28 cellular contexts compared by ENCODE assay signal in genomic region chr18:6327895-6328623, GRCh38.
DNase-seq lines count a peak whose midpoint lies in the region; ATAC-seq, FAIRE-seq and TF ChIP-seq lines count a peak whose summit lies in the region.
"Had no signal": no experiment of that assay in that cellular context is flagged by ENCODE, and none has a peak within 500 bp of the region (broad histone marks: within the 10 kb centered on the region; RNA-seq: fewer than 3 reads in every experiment).

No MANE protein-coding gene starts in this region.

- DNase-seq in COLO829 (ENCODE audit: low spot score) (peak; percentile 69), body of pancreas (peak in 1 of 4 donors; percentile 48), foreskin keratinocyte (no peak), small intestine (no peak)
- DNase-seq in activated T-cell treated with anti-CD3 and anti-CD28 coated beads, Interleukin-2, amount 50 U/mL, for 72 hours = no peak
- DNase-seq: activated CD4-positive, alpha-beta T cell treated with anti-CD3 and anti-CD28 coated beads for 48 hours; amniotic stem cell; DMS153; KBM-7; left colon; mesendoderm; NCI-H146; NCI-H526 treated with DMSO at 0.1 percent for 48 hours; SJCRH30; stimulated activated CD4-positive, alpha-beta T cell treated with anti-CD3 and anti-CD28 coated beads, Interleukin-4, amount 100 ng/mL, for 4 hours; substantia nigra; T-helper 9 cell; WERI-Rb-1 had no signal

- peaks cover 16% of the 10 kb centered on the region for H3K4me1 ChIP-seq in body of pancreas
- H3K4me1 ChIP-seq in liver (ENCODE audit: control insufficient read depth in 4 of 4, insufficient read depth in 4 of 4, low read length in 3 of 4) = peaks cover 0 to 9% (median 2%) of the 10 kb centered on the region in 4 donors
- no peaks in the 10 kb centered on the region for H3K4me1 ChIP-seq in foreskin keratinocyte
- no peaks in the 10 kb centered on the region for H3K4me1 ChIP-seq in small intestine (ENCODE audit: control insufficient read depth in 2 of 2, insufficient read depth in 1 of 2, low read depth in 1 of 2, low read length in 1 of 2)
- H3K4me1 ChIP-seq: parathyroid adenoma, SJCRH30 had no signal

- no peaks in the 10 kb centered on the region for H3K4me1 Mint-ChIP-seq in activated T-helper 17 cell treated with anti-CD3 and anti-CD28 coated beads, Interleukin-2, amount 50 U/mL, for 72 hours
- no peaks in the 10 kb centered on the region for H3K4me1 Mint-ChIP-seq in activated T-cell treated with anti-CD3 and anti-CD28 coated beads, Interleukin-2, amount 50 U/mL, for 72 hours (ENCODE audit: low read depth)
- H3K4me1 Mint-ChIP-seq: activated naive CD4-positive, alpha-beta T cell treated with anti-CD3 and anti-CD28 coated beads, Interleukin-2, amount 50 U/mL, for 24 hours had no signal

- TF ChIP-seq CTCF in body of pancreas (IDR thresholded peaks at IDR 0.05) (no peak), liver (IDR thresholded peaks at IDR 0.05; ENCODE audit: low read depth, low read length, missing input control) (no peak), foreskin keratinocyte (conservative IDR thresholded peaks at IDR 0.05) (no peak)

- H3K27ac Mint-ChIP-seq in activated T-helper 17 cell treated with anti-CD3 and anti-CD28 coated beads, Interleukin-2, amount 50 U/mL, for 72 hours = no peak overlapping the region
- H3K27ac Mint-ChIP-seq in activated T-cell treated with anti-CD3 and anti-CD28 coated beads, Interleukin-2, amount 50 U/mL, for 72 hours = no peak overlapping the region
- H3K27ac Mint-ChIP-seq: activated naive CD4-positive, alpha-beta T cell treated with anti-CD3 and anti-CD28 coated beads, Interleukin-2, amount 50 U/mL, for 24 hours; type B pancreatic cell had no signal

- H3K27ac ChIP-seq in body of pancreas (peak overlapping the region in 3 of 4 donors; percentile 11 to 67 (median 48)), liver (ENCODE audit: low read depth in 1 of 2, low read length in 2 of 2) (peak overlapping the region in 1 of 2 donors; percentile 1), foreskin keratinocyte (no peak overlapping the region), small intestine (ENCODE audit: low read depth in 1 of 2, low read length in 1 of 2) (no peak overlapping the region)
- H3K27ac ChIP-seq: parathyroid adenoma, SJCRH30, WERI-Rb-1 had no signal

- H3K36me3 Mint-ChIP-seq in activated T-helper 17 cell treated with anti-CD3 and anti-CD28 coated beads, Interleukin-2, amount 50 U/mL, for 72 hours (ENCODE audit: low read depth) = no peaks in the 10 kb centered on the region
- peaks cover 0 to 4% of the 10 kb centered on the region in 2 donors for H3K36me3 Mint-ChIP-seq in activated T-cell treated with anti-CD3 and anti-CD28 coated beads, Interleukin-2, amount 50 U/mL, for 72 hours (ENCODE audit: insufficient read depth in 2 of 2)
- H3K36me3 Mint-ChIP-seq: activated naive CD4-positive, alpha-beta T cell treated with anti-CD3 and anti-CD28 coated beads, Interleukin-2, amount 50 U/mL, for 24 hours; type B pancreatic cell had no signal

- H3K4me3 ChIP-seq in body of pancreas (no peak overlapping the region), liver (ENCODE audit: low read depth in 1 of 3, low read length in 3 of 3) (no peak overlapping the region), small intestine (ENCODE audit: low read depth in 1 of 2, low read length in 2 of 2) (no peak overlapping the region)
- H3K4me3 ChIP-seq: SJCRH30 had no signal

- H3K9me3 ChIP-seq in body of pancreas (peaks cover 0 to 6% (median 0%) of the 10 kb centered on the region in 3 donors), liver (ENCODE audit: control insufficient read depth in 4 of 4, low read length in 3 of 4) (peaks cover 0 to 6% (median 2%) of the 10 kb centered on the region in 4 donors), small intestine (ENCODE audit: control insufficient read depth, low read depth) (peaks cover 2% of the 10 kb centered on the region)
- H3K9me3 ChIP-seq: SJCRH30 had no signal

- ATAC-seq in GM18868 (IDR thresholded peaks at IDR 0.05; ENCODE audit: unreplicated experiment) (peak; percentile 19), body of pancreas (peak; percentile 94), foreskin keratinocyte (no peak)
- no peak for ATAC-seq in activated T-helper 17 cell treated with anti-CD3 and anti-CD28 coated beads, Interleukin-2, amount 50 U/mL, for 72 hours (replicated peaks)
- ATAC-seq in activated T-cell treated with anti-CD3 and anti-CD28 coated beads, Interleukin-2, amount 50 U/mL, for 72 hours (replicated peaks in 1 of 2) = no peak
- ATAC-seq: left colon, sciatic nerve had no signal

- H3K27me3 ChIP-seq in body of pancreas (no peaks in the 10 kb centered on the region), liver (ENCODE audit: control insufficient read depth in 4 of 4, insufficient read depth in 4 of 4, low read length in 3 of 4) (no peaks in the 10 kb centered on the region), foreskin keratinocyte (no peaks in the 10 kb centered on the region), small intestine (ENCODE audit: control insufficient read depth in 2 of 2, insufficient read depth in 2 of 2, low read length in 2 of 2) (no peaks in the 10 kb centered on the region)
- H3K27me3 ChIP-seq: SJCRH30 had no signal

- H3K36me3 ChIP-seq in body of pancreas (replicated peaks in 1 of 2; ENCODE audit: insufficient read depth in 1 of 2, low read depth in 2 of 2) = no peaks in the 10 kb centered on the region
- no peaks in the 10 kb centered on the region for H3K36me3 ChIP-seq in liver (ENCODE audit: control insufficient read depth in 4 of 4, insufficient read depth in 3 of 4, low read depth in 1 of 4, low read length in 3 of 4)
- H3K36me3 ChIP-seq in small intestine (ENCODE audit: control insufficient read depth in 2 of 2, insufficient read depth in 2 of 2, low read length in 2 of 2) = no peaks in the 10 kb centered on the region
- H3K36me3 ChIP-seq: SJCRH30, WERI-Rb-1 had no signal

- H3K27me3 Mint-ChIP-seq in activated T-helper 17 cell treated with anti-CD3 and anti-CD28 coated beads, Interleukin-2, amount 50 U/mL, for 72 hours = no peaks in the 10 kb centered on the region
- H3K27me3 Mint-ChIP-seq in activated T-cell treated with anti-CD3 and anti-CD28 coated beads, Interleukin-2, amount 50 U/mL, for 72 hours (ENCODE audit: low read depth) = no peaks in the 10 kb centered on the region
- H3K27me3 Mint-ChIP-seq: activated naive CD4-positive, alpha-beta T cell treated with anti-CD3 and anti-CD28 coated beads, Interleukin-2, amount 50 U/mL, for 24 hours; type B pancreatic cell had no signal

- FAIRE-seq in small intestine (lab: Jason Lieb, UNC) = no peak
- FAIRE-seq: GM12891, H54, RCC 7860 had no signal

- WGBS in body of pancreas, 2 donors = 46 to 51% methylated on average over 2 of the region's 2 CpGs
- 68% methylated on average over 2 of the region's 2 CpGs for WGBS in liver
- WGBS in small intestine, 3 donors = 60 to 78% (median 76%) methylated on average over 2 of the region's 2 CpGs

- no peak overlapping the region for H3K9ac ChIP-seq in liver (ENCODE audit: low read depth in 1 of 2, low read length in 2 of 2)
- H3K9ac ChIP-seq: parathyroid adenoma had no signal

- no peak overlapping the region for H3K4me3 Mint-ChIP-seq in activated T-helper 17 cell treated with anti-CD3 and anti-CD28 coated beads, Interleukin-2, amount 50 U/mL, for 72 hours
- no peak overlapping the region for H3K4me3 Mint-ChIP-seq in activated T-cell treated with anti-CD3 and anti-CD28 coated beads, Interleukin-2, amount 50 U/mL, for 72 hours
- H3K4me3 Mint-ChIP-seq: activated naive CD4-positive, alpha-beta T cell treated with anti-CD3 and anti-CD28 coated beads, Interleukin-2, amount 50 U/mL, for 24 hours; type B pancreatic cell had no signal

- peaks cover 23% of the 10 kb centered on the region for H3K9me3 Mint-ChIP-seq in activated T-helper 17 cell treated with anti-CD3 and anti-CD28 coated beads, Interleukin-2, amount 50 U/mL, for 72 hours
- peaks cover 8 to 14% of the 10 kb centered on the region in 2 donors for H3K9me3 Mint-ChIP-seq in activated T-cell treated with anti-CD3 and anti-CD28 coated beads, Interleukin-2, amount 50 U/mL, for 72 hours

- TF ChIP-seq POLR2A in body of pancreas (IDR thresholded peaks at IDR 0.05) = no peak

- intact Hi-C loops in body of pancreas (cut with DNase I) = no loop called here

- TF ChIP-seq RAD21 in liver (IDR thresholded peaks at IDR 0.05) = no peak

TF ChIP-seq in liver, 16 proteins besides CTCF, POLR2A, EP300 and RAD21:
- TF ChIP-seq HNF4A (conservative IDR thresholded peaks at IDR 0.05) (peak in 1 of 2 donors; percentile 12), RXRA (IDR thresholded peaks at IDR 0.05) (peak; percentile 21 to 36), SP1 (IDR thresholded peaks at IDR 0.05) (peak; percentile 33), JUND (IDR thresholded peaks at IDR 0.05) (peak in 1 of 2 donors; percentile 12), HNF4G (IDR thresholded peaks at IDR 0.05) (no peak), TAF1 (conservative IDR thresholded peaks at IDR 0.05) (no peak), EGR1 (IDR thresholded peaks at IDR 0.05; ENCODE audit: low read depth in 2 of 2) (no peak)

Comparison
In these comparisons a context has a peak if more than half of its experiments do, and no peak if none do; other contexts are left out.
1. ATAC-seq: peak in GM18868 (single experiment) and body of pancreas (single experiment); none in foreskin keratinocyte (single experiment), activated T-helper 17 cell treated with anti-CD3 and anti-CD28 coated beads, Interleukin-2, amount 50 U/mL, for 72 hours (single experiment) and activated T-cell treated with anti-CD3 and anti-CD28 coated beads, Interleukin-2, amount 50 U/mL, for 72 hours (0 of 2).
2. H3K27ac ChIP-seq: peak in body of pancreas (3 of 4); none in foreskin keratinocyte (single experiment) and small intestine (0 of 2).